In the genomic region with DNA sequence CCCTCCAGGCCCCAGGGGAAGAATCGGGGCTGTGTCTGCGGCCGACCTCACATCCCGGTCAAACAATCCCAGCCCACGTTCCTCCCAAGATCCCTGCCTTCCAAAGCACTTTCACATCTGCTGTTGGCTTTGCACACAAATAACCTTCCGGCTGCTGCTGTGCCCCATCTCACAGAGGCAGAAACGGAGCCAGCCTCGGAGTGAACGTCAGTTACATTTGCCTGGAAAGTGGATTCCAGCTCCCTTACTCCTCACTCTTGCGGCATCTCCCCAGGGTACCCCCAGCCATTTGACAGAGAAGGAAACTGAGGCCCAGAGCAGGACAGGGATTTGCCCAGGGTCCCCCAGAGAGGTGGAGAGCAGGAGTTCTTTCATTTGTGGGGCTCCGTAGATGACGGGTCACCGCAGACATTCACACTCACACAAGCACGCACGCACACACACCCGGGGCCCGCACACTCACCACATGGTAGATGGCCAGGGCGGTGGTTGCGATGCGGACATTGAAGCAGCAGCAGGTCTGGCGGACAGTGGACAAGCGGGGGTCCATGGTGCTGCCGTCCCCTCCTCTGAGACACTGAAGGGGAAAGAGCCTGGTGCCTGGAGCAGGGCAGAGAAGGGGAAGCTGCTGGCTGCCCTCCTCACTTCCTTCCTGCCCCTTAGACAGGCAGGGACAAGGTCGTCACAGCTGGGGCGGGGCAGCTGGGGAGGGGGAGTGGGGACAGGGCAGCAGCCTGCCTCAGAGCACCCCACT, we compare ENCODE assay signal across 8 cellular contexts. TPM values are rescaled to one million over a fixed set of nuclear protein-coding genes. Genes with fewer than 3 reads are reported as not detected.
DNase-seq lines count a peak whose midpoint lies in the region; ATAC-seq and TF ChIP-seq lines count a peak whose summit lies in the region.

A gene with protein sequence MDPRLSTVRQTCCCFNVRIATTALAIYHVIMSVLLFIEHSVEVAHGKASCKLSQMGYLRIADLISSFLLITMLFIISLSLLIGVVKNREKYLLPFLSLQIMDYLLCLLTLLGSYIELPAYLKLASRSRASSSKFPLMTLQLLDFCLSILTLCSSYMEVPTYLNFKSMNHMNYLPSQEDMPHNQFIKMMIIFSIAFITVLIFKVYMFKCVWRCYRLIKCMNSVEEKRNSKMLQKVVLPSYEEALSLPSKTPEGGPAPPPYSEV (minus strand): TSS at position 579 of the 754 bp plus-strand sequence. CDS start 29 bp downstream, at position 550.

- DNase-seq in GM12865 (ENCODE audit: low read depth): peak; percentile 78
- DNase-seq in lung (ENCODE audit: low spot score): peak; percentile 69
- peak in 1 of 2 donors; percentile 79 for DNase-seq in suprapubic skin (ENCODE audit: low spot score in 2 of 2)

- H3K4me3 Mint-ChIP-seq in T-helper 1 cell treated with Interleukin-12 subunit alpha and Interleukin-12 subunit beta and Interleukin-4 antibody, amounts not matched to agents 30 μg/mL and 1 μg/mL, for 36 hours: peak within 1 kb of the TSS; percentile 94
- H3K4me3 Mint-ChIP-seq in brain: peak within 1 kb of the TSS in 1 of 5 experiments; percentile 20

- peaks cover 29% of the 10 kb centered on the region for H3K36me3 Mint-ChIP-seq in T-helper 1 cell treated with Interleukin-12 subunit alpha and Interleukin-12 subunit beta and Interleukin-4 antibody, amounts not matched to agents 30 μg/mL and 1 μg/mL, for 36 hours (ENCODE audit: low read depth)
- no peaks in the 10 kb centered on the region for H3K36me3 Mint-ChIP-seq in brain

- H3K27me3 ChIP-seq in lung (ENCODE audit: control insufficient read depth, insufficient read depth) (no peaks in the 10 kb centered on the region), suprapubic skin (no peaks in the 10 kb centered on the region)

- ATAC-seq in lung (ENCODE audit: insufficient read depth, low FRiP score) (peak; percentile 60), HG03280 (IDR thresholded peaks at IDR 0.05; ENCODE audit: unreplicated experiment) (no peak), GM19023 (IDR thresholded peaks at IDR 0.05; ENCODE audit: unreplicated experiment) (no peak), HG03135 (IDR thresholded peaks at IDR 0.05; ENCODE audit: unreplicated experiment) (no peak)

- H3K4me1 ChIP-seq in lung (ENCODE audit: control insufficient read depth in 2 of 2, insufficient read depth in 2 of 2, low read length in 2 of 2) (peaks cover 0 to 7% of the 10 kb centered on the region in 2 donors), suprapubic skin (peaks cover 10% of the 10 kb centered on the region)

- peaks cover 67% of the 10 kb centered on the region for H3K4me1 Mint-ChIP-seq in T-helper 1 cell treated with Interleukin-12 subunit alpha and Interleukin-12 subunit beta and Interleukin-4 antibody, amounts not matched to agents 30 μg/mL and 1 μg/mL, for 36 hours (ENCODE audit: low read depth)
- H3K4me1 Mint-ChIP-seq in brain: peaks cover 30% of the 10 kb centered on the region

- TF ChIP-seq EP300 in suprapubic skin (IDR thresholded peaks at IDR 0.05): no peak

- 14 to 34% methylated on average over 25 of the region's 25 CpGs for WGBS in lung, 2 donors
- WGBS in suprapubic skin: 72% methylated on average over 12 of the region's 25 CpGs

- H3K9me3 Mint-ChIP-seq in T-helper 1 cell treated with Interleukin-12 subunit alpha and Interleukin-12 subunit beta and Interleukin-4 antibody, amounts not matched to agents 30 μg/mL and 1 μg/mL, for 36 hours: no peaks in the 10 kb centered on the region
- peaks cover 0 to 14% (median 4%) of the 10 kb centered on the region in 5 experiments for H3K9me3 Mint-ChIP-seq in brain

- H3K4me3 ChIP-seq in GM12865 (ENCODE audit: low read depth, low read length) (peak within 1 kb of the TSS; percentile 88), lung (peak within 1 kb of the TSS; percentile 39), suprapubic skin (peak within 1 kb of the TSS; percentile 41)

- H3K27ac ChIP-seq in lung (ENCODE audit: low read depth in 1 of 2, low read length in 1 of 2) (peak within 1 kb of the TSS; percentile 14 to 84), suprapubic skin (peak within 1 kb of the TSS; percentile 79)

- TF ChIP-seq POLR2A in suprapubic skin (IDR thresholded peaks at IDR 0.05): peak in 1 of 2 donors; percentile 73

- no peaks in the 10 kb centered on the region for H3K27me3 Mint-ChIP-seq in T-helper 1 cell treated with Interleukin-12 subunit alpha and Interleukin-12 subunit beta and Interleukin-4 antibody, amounts not matched to agents 30 μg/mL and 1 μg/mL, for 36 hours (ENCODE audit: low read depth)
- H3K27me3 Mint-ChIP-seq in brain: peaks cover 17% of the 10 kb centered on the region

- H3K36me3 ChIP-seq in lung (ENCODE audit: control insufficient read depth in 2 of 2, insufficient read depth in 2 of 2, low read length in 2 of 2) (no peaks in the 10 kb centered on the region), suprapubic skin (no peaks in the 10 kb centered on the region)

- H3K9me3 ChIP-seq in lung (ENCODE audit: control insufficient read depth in 2 of 2, insufficient read depth in 1 of 2, low read length in 1 of 2): peaks cover 0 to 2% of the 10 kb centered on the region in 2 donors
- no peaks in the 10 kb centered on the region for H3K9me3 ChIP-seq in suprapubic skin

- TF ChIP-seq CTCF in GM12865 (IDR thresholded peaks at IDR 0.05; ENCODE audit: insufficient read depth, low read depth, low read length, missing control alignments) (no peak), brain (conservative IDR thresholded peaks at IDR 0.05) (no peak), lung (IDR thresholded peaks at IDR 0.05; ENCODE audit: control extremely low read depth, extremely low read depth) (no peak), suprapubic skin (IDR thresholded peaks at IDR 0.05) (no peak)

- H3K27ac Mint-ChIP-seq in T-helper 1 cell treated with Interleukin-12 subunit alpha and Interleukin-12 subunit beta and Interleukin-4 antibody, amounts not matched to agents 30 μg/mL and 1 μg/mL, for 36 hours: peak within 1 kb of the TSS; percentile 92
- peak within 1 kb of the TSS in 2 of 5 experiments; percentile 54 to 61 for H3K27ac Mint-ChIP-seq in brain

RNA-seq across cellular contexts. Expression of the gene that starts here (rescaled TPM):
- 35.0 TPM for polyA plus RNA-seq in brain (ENCODE audit: insufficient read depth, low read depth, low replicate concordance)
- 100 to 1,000 TPM in 1 of 2 donors, 10 to 100 TPM in 1; 58.7 to 310 TPM for total RNA-seq in lung
- polyA plus RNA-seq in lung: 100 to 1,000 TPM; 232 to 653 TPM
- total RNA-seq in suprapubic skin: 10 to 100 TPM in 3 of 4 donors, 1 to 10 TPM in 1; 9.9 to 13.7 (median 12.2) TPM

Comparison
In these comparisons a context has a peak if more than half of its experiments do, and no peak if none do; other contexts are left out.
1. RNA of the gene that starts here (total RNA-seq): 58.7 to 310 TPM in lung; 9.9 to 13.7 TPM in suprapubic skin; every median in the first group is over 4 times any median in the second.
2. Peak in every context shown above with its lines, with median percentiles within 50 percentile points of each other: H3K4me3 ChIP-seq.